In genomic region chr16:8944113-8944765, GRCh38 we compare ENCODE assay signal across 8 cellular contexts. TPM values are rescaled to one million over a fixed set of nuclear protein-coding genes. Genes with fewer than 3 reads are reported as not detected.
DNase-seq lines count a peak whose midpoint lies in the region; ATAC-seq and TF ChIP-seq lines count a peak whose summit lies in the region.
"Had no signal": no experiment of that assay in that cellular context is flagged by ENCODE, and none has a peak within 500 bp of the region (broad histone marks: within the 10 kb centered on the region; RNA-seq: fewer than 3 reads in every experiment).

No MANE protein-coding gene starts in this region.

- TF ChIP-seq POLR2A in Peyer's patch (IDR thresholded peaks at IDR 0.05), result no peak

- H3K9me3 Mint-ChIP-seq in nephron progenitor cell, result no peaks in the 10 kb centered on the region

- TF ChIP-seq CTCF in HEK293 (tag by site-specific recombination; IDR thresholded peaks at IDR 0.05) (no peak), nephron progenitor cell (IDR thresholded peaks at IDR 0.05) (no peak), Peyer's patch (IDR thresholded peaks at IDR 0.05) (no peak)

- peaks cover 12% of the 10 kb centered on the region for H3K36me3 Mint-ChIP-seq in nephron progenitor cell (ENCODE audit: low read depth)

- H3K36me3 ChIP-seq in HEK293 (ENCODE audit: control insufficient read depth in 2 of 2, insufficient read depth in 1 of 2, low read length in 2 of 2) (no peaks in the 10 kb centered on the region), Peyer's patch (no peaks in the 10 kb centered on the region)

- H3K4me1 ChIP-seq in HEK293 (ENCODE audit: control insufficient read depth, insufficient read depth, low read length) (peaks cover 19% of the 10 kb centered on the region), Peyer's patch (peaks cover 0 to 79% (median 26%) of the 10 kb centered on the region in 4 donors)

- POLR2A ChIA-PET in HEK293 (lab: Yijun Ruan, JAX), result no interaction called here

- H3K9me3 ChIP-seq in HEK293 (ENCODE audit: control insufficient read depth, insufficient read depth, low read depth, low read length) (no peaks in the 10 kb centered on the region), Peyer's patch (no peaks in the 10 kb centered on the region)

- H3K27ac ChIP-seq in HEK293 (ENCODE audit: extremely low read depth, low read depth, low read length), result no peak overlapping the region
- H3K27ac ChIP-seq in Peyer's patch, result peak overlapping the region in 1 of 4 donors; percentile 67

- peak overlapping the region; percentile 78 for H3K27ac Mint-ChIP-seq in nephron progenitor cell

- DNase-seq in NAMALWA (ENCODE audit: low spot score), result peak; percentile 91
- DNase-seq in nephron progenitor cell, result no peak
- no peak for DNase-seq in Peyer's patch
- no peak for DNase-seq in NCI-H2227 treated with DMSO at 0.1 percent for 48 hours (lab: John Stamatoyannopoulos, UW)
- DNase-seq in NCI-H2029 (lab: John Stamatoyannopoulos, UW), result no peak

- ATAC-seq in GM18861 (IDR thresholded peaks at IDR 0.05; ENCODE audit: unreplicated experiment), result peak; percentile 54
- ATAC-seq: K562 had no signal

- CTCF ChIA-PET in HEK293 (lab: Yijun Ruan, JAX), result interaction anchor here (0.6 to 1.9 kb wide), 4 partner anchors 31 to 89 kb away, joined by 3 to 8 read pairs (median 4); no protein-coding TSS in a partner anchor

- no peak overlapping the region for H3K4me3 Mint-ChIP-seq in nephron progenitor cell

- H3K27me3 ChIP-seq in Peyer's patch, result no peaks in the 10 kb centered on the region

- H3K4me1 Mint-ChIP-seq in nephron progenitor cell, result peaks cover 53% of the 10 kb centered on the region

- H3K4me3 ChIP-seq in HEK293 (ENCODE audit: low read depth, low read length) (no peak overlapping the region), Peyer's patch (no peak overlapping the region)
- H3K4me3 ChIP-seq: K562 had no signal

- no peaks in the 10 kb centered on the region for H3K27me3 Mint-ChIP-seq in nephron progenitor cell (ENCODE audit: low read depth, poor library complexity)

TF ChIP-seq in HEK293, 187 proteins besides CTCF, POLR2A, EP300 and RAD21:
- TF ChIP-seq PRDM6 (tag by site-specific recombination; IDR thresholded peaks at IDR 0.05) (peak; percentile 40; the same call in 1 of the 2 replicates), ZNF324 (tag by site-specific recombination; IDR thresholded peaks at IDR 0.05) (no peak), ZNF274 (IDR thresholded peaks at IDR 0.05; ENCODE audit: low read length) (no peak), ZNF274 (tag by site-specific recombination; IDR thresholded peaks at IDR 0.05; ENCODE audit: borderline replicate concordance) (no peak)

RNA-seq across cellular contexts. Expression of gene USP7, which starts 19.5 kb away (rescaled TPM):
- total RNA-seq in Peyer's patch, result 100 to 1,000 TPM; 125 to 139 (median 130) TPM
